Comparison of ENCODE assay signal across 7 cellular contexts in genomic region chr1:160219062-160219929, GRCh38. TPM values are rescaled to one million over a fixed set of nuclear protein-coding genes. Genes with fewer than 3 reads are reported as not detected.
DNase-seq lines count a peak whose midpoint lies in the region; TF ChIP-seq lines count a peak whose summit lies in the region.

No MANE protein-coding gene starts in this region.

- DNase-seq in epidermal melanocyte (ENCODE audit: insufficient read length, low spot score): peak; percentile 78
- no peak for DNase-seq in lower leg skin (ENCODE audit: low spot score in 2 of 2)
- DNase-seq in stimulated activated CD4-positive, alpha-beta T cell treated with anti-CD3 and anti-CD28 coated beads, Interleukin-2, amount 100 ng/mL, for 48 hours: no peak
- DNase-seq in activated naive CD4-positive, alpha-beta T cell treated with anti-CD3 and anti-CD28 coated beads for 36 hours: no peak

- H3K27ac ChIP-seq in OCI-LY1 (ENCODE audit: low read depth, low read length, poor library complexity, severe bottlenecking): no peak overlapping the region
- peak overlapping the region; percentile 67 for H3K27ac ChIP-seq in muscle layer of colon (ENCODE audit: low read depth, low read length)

- intact Hi-C loops in lower leg skin (cut with DNase I; ENCODE audit: low total_unique reads): no loop called here
- intact Hi-C loops in activated naive CD4-positive, alpha-beta T cell treated with anti-CD3 and anti-CD28 coated beads for 36 hours (cut with micrococcal nuclease): no loop called here

- H3K9me2 ChIP-seq in OCI-LY1 (ENCODE audit: low read depth, low read length): no peaks in the 10 kb centered on the region

- TF ChIP-seq CTCF in GM12872 (IDR thresholded peaks at IDR 0.05; ENCODE audit: insufficient read depth, low read depth, low read length) (peak; percentile 36; the same call in 2 of the 3 replicates), OCI-LY1 (IDR thresholded peaks at IDR 0.05; ENCODE audit: low read length) (peak; percentile 10; the same call in 1 of the 2 replicates), lower leg skin (IDR thresholded peaks at IDR 0.05) (no peak)

- no peaks in the 10 kb centered on the region for H4K20me1 ChIP-seq in OCI-LY1 (ENCODE audit: insufficient read depth, low read length)

- peaks cover 10% of the 10 kb centered on the region for H3K36me3 Mint-ChIP-seq in activated naive CD4-positive, alpha-beta T cell treated with anti-CD3 and anti-CD28 coated beads for 36 hours (ENCODE audit: low read depth)

- 30 to 34% methylated on average over 4 of the region's 4 CpGs for WGBS in lower leg skin, 2 donors

- H3K9me3 ChIP-seq in OCI-LY1 (ENCODE audit: low read length): no peaks in the 10 kb centered on the region
- no peaks in the 10 kb centered on the region for H3K9me3 ChIP-seq in muscle layer of colon (ENCODE audit: low read length)

- H2AFZ ChIP-seq in OCI-LY1 (ENCODE audit: low read length): no peak overlapping the region

- TF ChIP-seq POLR2A in lower leg skin (IDR thresholded peaks at IDR 0.05): no peak

- no peaks in the 10 kb centered on the region for H3K27me3 ChIP-seq in OCI-LY1 (ENCODE audit: insufficient read depth, low read length)
- no peaks in the 10 kb centered on the region for H3K27me3 ChIP-seq in muscle layer of colon (ENCODE audit: control insufficient read depth in 1 of 2, insufficient read depth in 2 of 2, low read length in 2 of 2)

- no peak overlapping the region for H3K4me3 Mint-ChIP-seq in activated naive CD4-positive, alpha-beta T cell treated with anti-CD3 and anti-CD28 coated beads for 36 hours

- no peaks in the 10 kb centered on the region for H3K9me3 Mint-ChIP-seq in activated naive CD4-positive, alpha-beta T cell treated with anti-CD3 and anti-CD28 coated beads for 36 hours

- H3K4me1 ChIP-seq in OCI-LY1 (ENCODE audit: insufficient read depth, low read length, severe bottlenecking) (no peaks in the 10 kb centered on the region), muscle layer of colon (ENCODE audit: insufficient read depth, low read length) (peaks cover 36% of the 10 kb centered on the region)

- no peaks in the 10 kb centered on the region for H3K4me1 Mint-ChIP-seq in activated naive CD4-positive, alpha-beta T cell treated with anti-CD3 and anti-CD28 coated beads for 36 hours (ENCODE audit: low read depth)

- H3K36me3 ChIP-seq in OCI-LY1 (ENCODE audit: insufficient read depth, low read length) (peaks cover 94% of the 10 kb centered on the region), muscle layer of colon (ENCODE audit: insufficient read depth, low read length) (peaks cover 88% of the 10 kb centered on the region)

- no peaks in the 10 kb centered on the region for H3F3A ChIP-seq in OCI-LY1 (ENCODE audit: insufficient read depth, low read length)

- H3K9ac ChIP-seq in OCI-LY1 (ENCODE audit: low read length) (no peak overlapping the region), muscle layer of colon (ENCODE audit: low read length) (no peak overlapping the region)

- CTCF ChIA-PET in activated naive CD4-positive, alpha-beta T cell treated with anti-CD3 and anti-CD28 coated beads for 36 hours (lab: Charles Lee): interaction anchor here (0.9 to 5.0 kb wide), 10 partner anchors 9 to 158 kb away, joined by 4 to 26 read pairs (median 4); no protein-coding TSS in a partner anchor

- no peak overlapping the region for H3K4me2 ChIP-seq in OCI-LY1 (ENCODE audit: low read length)

- no peaks in the 10 kb centered on the region for H3K27me3 Mint-ChIP-seq in activated naive CD4-positive, alpha-beta T cell treated with anti-CD3 and anti-CD28 coated beads for 36 hours (ENCODE audit: low read depth)

- no peak overlapping the region for H3K27ac Mint-ChIP-seq in activated naive CD4-positive, alpha-beta T cell treated with anti-CD3 and anti-CD28 coated beads for 36 hours

- H3K4me3 ChIP-seq in OCI-LY1 (ENCODE audit: low read depth, low read length, poor library complexity, severe bottlenecking) (no peak overlapping the region), muscle layer of colon (ENCODE audit: low read depth in 1 of 2, low read length in 2 of 2) (no peak overlapping the region), lower leg skin (ENCODE audit: low read depth, poor library complexity, severe bottlenecking) (no peak overlapping the region)

- H3K79me2 ChIP-seq in OCI-LY1 (ENCODE audit: insufficient read depth, low read length): no peaks in the 10 kb centered on the region

RNA-seq across cellular contexts. Expression of gene PEA15, which starts 14.1 kb away (rescaled TPM):
- 10 to 100 TPM; 50.7 to 76.6 (median 60.1) TPM for total RNA-seq in lower leg skin
- total RNA-seq in activated naive CD4-positive, alpha-beta T cell treated with anti-CD3 and anti-CD28 coated beads for 36 hours: 10 to 100 TPM; 34.3 to 42.0 TPM

RNA-seq across cellular contexts. Expression of gene CASQ1, which starts 28.9 kb away (rescaled TPM):
- under 1 TPM in 2 of 4 donors, not detected in 2; 0.12 to 0.23 TPM for total RNA-seq in lower leg skin
- total RNA-seq in activated naive CD4-positive, alpha-beta T cell treated with anti-CD3 and anti-CD28 coated beads for 36 hours: not detected

RNA-seq across cellular contexts. Expression of gene DCAF8, which starts 43.1 kb away (rescaled TPM):
- 100 to 1,000 TPM in 2 of 4 donors, 10 to 100 TPM in 2; 90.2 to 141 (median 97.9) TPM for total RNA-seq in lower leg skin
- 100 to 1,000 TPM; 218 to 226 TPM for total RNA-seq in activated naive CD4-positive, alpha-beta T cell treated with anti-CD3 and anti-CD28 coated beads for 36 hours

Comparison
In these comparisons a context has a peak if more than half of its experiments do, and no peak if none do; other contexts are left out.
1. CTCF ChIP-seq: peak in GM12872 (single experiment) and OCI-LY1 (single experiment); none in lower leg skin (0 of 3).